Comparison of ENCODE assay signal across 22 cellular contexts in the genomic region with DNA sequence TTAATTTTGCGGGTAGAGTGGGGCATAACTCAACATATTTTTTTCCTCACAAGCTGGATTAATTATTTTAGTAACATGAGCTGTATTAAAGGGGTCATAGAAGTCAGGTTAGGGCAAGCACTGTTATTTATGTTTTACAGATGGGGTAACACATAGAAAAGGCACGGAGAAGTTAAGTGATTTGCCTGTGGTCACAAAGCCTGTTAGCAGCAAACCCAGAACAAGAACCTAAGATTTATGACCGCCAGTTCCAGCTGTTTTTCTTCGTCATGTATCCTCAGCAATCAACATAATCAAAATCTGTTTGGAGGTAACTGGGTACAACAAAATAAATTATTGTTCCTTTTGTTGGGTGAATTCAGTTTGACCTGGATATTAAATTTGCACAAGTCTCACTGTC.
"Had no signal": no experiment of that assay in that cellular context is flagged by ENCODE, and none has a peak within 500 bp of the region (broad histone marks: within the 10 kb centered on the region; RNA-seq: fewer than 3 reads in every experiment).

No MANE protein-coding gene starts in this region.

- H3K4me1 ChIP-seq: colonic mucosa, right atrium auricular region, stomach, testis had no signal

- H3K9me3 Mint-ChIP-seq: activated B cell treated with CpG ODN at 0.5 μM for 24 hours; activated CD4-positive, alpha-beta T cell treated with anti-CD3 and anti-CD28 coated beads, Interleukin-2, amount 10 ng/mL, durations not matched to agents 24 days and 14 days; activated naive CD8-positive, alpha-beta T cell treated with anti-CD3 and anti-CD28 coated beads for 36 hours; activated T-helper 1 cell treated with anti-CD3 and anti-CD28 coated beads, Interleukin-12 subunit alpha, Interleukin-12 subunit beta, Interleukin-2, Interleukin-4 antibody, amounts not matched to agents 30 ng/mL and 10 ng/mL and 1 ng/mL, durations not matched to agents 14 hours and 24 hours and 36 hours; brain; nephron had no signal

- H3K36me3 Mint-ChIP-seq: activated naive CD8-positive, alpha-beta T cell treated with anti-CD3 and anti-CD28 coated beads for 36 hours; brain had no signal

- FAIRE-seq: endometrium, TTC549 had no signal

- ATAC-seq: left ventricle myocardium superior had no signal

- H3K36me3 ChIP-seq: colonic mucosa, right atrium auricular region, stomach had no signal

- H3K27me3 Mint-ChIP-seq: activated B cell treated with CpG ODN at 0.5 μM for 24 hours, brain had no signal

- H3K4me1 Mint-ChIP-seq: brain had no signal

- H3K27ac ChIP-seq: colonic mucosa, foreskin keratinocyte, right atrium auricular region, skin epidermis, stomach, testis had no signal

- H3K4me3 ChIP-seq: colonic mucosa, right atrium auricular region, skin epidermis, stomach, testis had no signal

- DNase-seq: activated B cell treated with CpG ODN at 0.5 μM for 24 hours; activated CD4-positive, alpha-beta T cell treated with anti-CD3 and anti-CD28 coated beads, Interleukin-2, amount 10 ng/mL, durations not matched to agents 24 days and 14 days; activated CD8-positive, alpha-beta memory T cell treated with anti-CD3 and anti-CD28 coated beads, Interleukin-2, amount 50 U/mL, for 48 hours; amygdala; central memory CD4-positive, alpha-beta T cell; colonic mucosa; foreskin keratinocyte; glutamatergic neuron; hypothalamus; left ventricle myocardium superior; occipital lobe; stomach; testis had no signal

- H3K27me3 ChIP-seq: colonic mucosa, foreskin keratinocyte, right atrium auricular region, testis had no signal

- H3K27ac Mint-ChIP-seq: activated B cell treated with CpG ODN at 0.5 μM for 24 hours; activated CD4-positive, alpha-beta T cell treated with anti-CD3 and anti-CD28 coated beads, Interleukin-2, amount 10 ng/mL, durations not matched to agents 24 days and 14 days; activated naive CD8-positive, alpha-beta T cell treated with anti-CD3 and anti-CD28 coated beads for 36 hours; activated T-helper 1 cell treated with anti-CD3 and anti-CD28 coated beads, Interleukin-12 subunit alpha, Interleukin-12 subunit beta, Interleukin-2, Interleukin-4 antibody, amounts not matched to agents 30 ng/mL and 10 ng/mL and 1 ng/mL, durations not matched to agents 14 hours and 24 hours and 36 hours; brain; progenitor cell of endocrine pancreas had no signal

- H3K4me3 Mint-ChIP-seq: activated B cell treated with CpG ODN at 0.5 μM for 24 hours; activated CD4-positive, alpha-beta T cell treated with anti-CD3 and anti-CD28 coated beads, Interleukin-2, amount 10 ng/mL, durations not matched to agents 24 days and 14 days; activated naive CD8-positive, alpha-beta T cell treated with anti-CD3 and anti-CD28 coated beads for 36 hours; activated T-helper 1 cell treated with anti-CD3 and anti-CD28 coated beads, Interleukin-12 subunit alpha, Interleukin-12 subunit beta, Interleukin-2, Interleukin-4 antibody, amounts not matched to agents 30 ng/mL and 10 ng/mL and 1 ng/mL, durations not matched to agents 14 hours and 24 hours and 36 hours; brain; nephron had no signal

- H3K9me3 ChIP-seq: colonic mucosa, right atrium auricular region, stomach, testis had no signal
